28 cellular contexts compared by ENCODE assay signal in the genomic region with DNA sequence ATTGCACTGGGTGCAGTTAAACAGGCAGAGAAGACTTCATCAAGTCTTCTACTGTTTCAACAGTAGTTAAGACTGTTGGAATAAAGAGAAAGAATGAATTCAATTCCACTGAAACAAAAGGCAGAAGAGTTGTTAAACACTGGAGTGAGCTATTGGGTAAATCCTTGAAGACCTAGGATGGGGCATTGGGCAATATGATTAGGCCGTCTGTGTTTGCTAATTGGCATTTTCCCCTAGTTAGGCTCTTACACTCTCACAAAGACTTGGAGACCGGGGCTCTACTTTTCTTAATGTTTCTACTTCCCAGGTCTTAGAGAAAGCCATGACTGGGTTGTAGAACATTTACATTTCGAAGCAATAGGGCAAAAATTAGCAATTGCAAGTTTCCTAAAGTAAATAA.
"Had no signal": no experiment of that assay in that cellular context is flagged by ENCODE, and none has a peak within 500 bp of the region (broad histone marks: within the 10 kb centered on the region; RNA-seq: fewer than 3 reads in every experiment).

No MANE protein-coding gene starts in this region.

- ATAC-seq: left ventricle myocardium superior; lower lobe of right lung; naive thymus-derived CD8-positive, alpha-beta T cell; psoas muscle; right cardiac atrium; stimulated activated effector memory CD8-positive, alpha-beta T cell treated with anti-CD3 and anti-CD28 coated beads, Interleukin-12 subunit alpha, Interleukin-12 subunit beta, amount 100 ng/mL, for 72 hours; stimulated activated naive CD8-positive, alpha-beta T cell treated with anti-CD3 and anti-CD28 coated beads, Interleukin-15, Interleukin-2, amounts not matched to agents 100 U/mL and 50 U/mL, for 24 hours; upper lobe of right lung had no signal

- DNase-seq: dermis blood vessel endothelial cell; effector memory CD4-positive, alpha-beta T cell; foreskin melanocyte; glutamatergic neuron; hypothalamus; immature natural killer cell; islet precursor cell; kidney glomerular epithelial cell; left ventricle myocardium superior; lower lobe of right lung; naive thymus-derived CD8-positive, alpha-beta T cell; nephron progenitor cell; occipital lobe; ovary; posterior cingulate gyrus; psoas muscle; right cardiac atrium; sigmoid colon; stimulated activated CD4-positive, alpha-beta T cell treated with anti-CD3 and anti-CD28 coated beads, Interleukin-2, amount 100 ng/mL, for 24 hours; stimulated activated CD4-positive, alpha-beta T cell treated with anti-CD3 and anti-CD28 coated beads, Interleukin-4, amount 100 ng/mL, for 24 hours; stimulated activated naive CD8-positive, alpha-beta T cell treated with anti-CD3 and anti-CD28 coated beads, Interleukin-15, Interleukin-2, amounts not matched to agents 100 U/mL and 50 U/mL, for 24 hours; substantia nigra; transverse colon; upper lobe of right lung; uterus had no signal

- H3K4me1 ChIP-seq: esophagus muscularis mucosa, lower lobe of right lung, psoas muscle, sigmoid colon, transverse colon, upper lobe of right lung, uterus had no signal

- H3K4me3 Mint-ChIP-seq: immature natural killer cell; naive thymus-derived CD8-positive, alpha-beta T cell; nephron progenitor cell; stimulated activated effector memory CD8-positive, alpha-beta T cell treated with anti-CD3 and anti-CD28 coated beads, Interleukin-12 subunit alpha, Interleukin-12 subunit beta, amount 100 ng/mL, for 72 hours had no signal

- H3K36me3 Mint-ChIP-seq: immature natural killer cell; naive thymus-derived CD8-positive, alpha-beta T cell; stimulated activated effector memory CD8-positive, alpha-beta T cell treated with anti-CD3 and anti-CD28 coated beads, Interleukin-12 subunit alpha, Interleukin-12 subunit beta, amount 100 ng/mL, for 72 hours had no signal

- H3K27me3 ChIP-seq: esophagus muscularis mucosa, ovary, sigmoid colon, transverse colon, upper lobe of right lung, uterus had no signal

- H3K27ac ChIP-seq: coronary artery, esophagus muscularis mucosa, lower lobe of right lung, ovary, psoas muscle, sigmoid colon, transverse colon, upper lobe of right lung, uterus had no signal

- H3K4me1 Mint-ChIP-seq: immature natural killer cell; naive thymus-derived CD8-positive, alpha-beta T cell; stimulated activated effector memory CD8-positive, alpha-beta T cell treated with anti-CD3 and anti-CD28 coated beads, Interleukin-12 subunit alpha, Interleukin-12 subunit beta, amount 100 ng/mL, for 72 hours had no signal

- H3K4me3 ChIP-seq: coronary artery, esophagus muscularis mucosa, lower lobe of right lung, ovary, psoas muscle, sigmoid colon, transverse colon, upper lobe of right lung, uterus had no signal

- H3K27ac Mint-ChIP-seq: immature natural killer cell; naive thymus-derived CD8-positive, alpha-beta T cell; nephron progenitor cell; stimulated activated effector memory CD8-positive, alpha-beta T cell treated with anti-CD3 and anti-CD28 coated beads, Interleukin-12 subunit alpha, Interleukin-12 subunit beta, amount 100 ng/mL, for 72 hours had no signal

- H3K9me3 ChIP-seq: esophagus muscularis mucosa, lower lobe of right lung, ovary, psoas muscle, sigmoid colon, transverse colon, upper lobe of right lung, uterus had no signal

- H3K36me3 ChIP-seq: esophagus muscularis mucosa, lower lobe of right lung, ovary, sigmoid colon, transverse colon, upper lobe of right lung, uterus had no signal

- H3K27me3 Mint-ChIP-seq: naive thymus-derived CD8-positive, alpha-beta T cell had no signal
